Comparison of ENCODE assay signal across 1 cellular context in the genomic region with DNA sequence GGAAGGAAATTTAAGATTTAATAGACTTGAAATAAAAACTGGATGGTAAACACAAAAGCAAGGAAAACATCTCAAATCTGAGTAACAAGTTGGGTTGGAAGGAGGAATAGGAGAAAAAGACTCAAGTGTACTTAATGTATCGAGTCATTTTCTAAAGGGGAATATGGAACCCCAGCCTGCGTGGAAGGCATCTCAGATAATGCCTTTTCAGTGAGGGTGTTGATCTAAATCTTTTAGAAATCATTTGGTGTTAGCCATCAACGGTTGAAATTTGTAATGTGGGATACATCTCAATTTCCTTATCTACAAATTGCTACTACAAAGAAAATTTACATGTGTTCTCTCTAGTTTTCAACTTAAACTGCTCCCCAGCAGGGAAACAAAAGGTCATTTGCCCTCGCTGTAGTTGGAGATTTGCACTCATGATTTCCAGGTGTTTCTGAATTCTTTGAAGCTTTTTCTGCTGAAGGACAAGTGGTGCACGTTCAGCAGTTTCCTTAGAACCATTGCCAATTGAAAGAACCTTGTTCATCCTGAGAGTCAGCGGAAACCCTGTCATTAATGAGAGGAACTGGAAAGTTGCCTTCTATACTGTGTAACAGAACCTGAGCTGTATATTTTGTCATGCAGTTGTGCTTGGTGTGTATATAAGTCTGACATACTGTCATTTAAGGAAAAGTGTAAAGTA.
TF ChIP-seq lines count a peak whose summit lies in the region.

No MANE protein-coding gene starts in this region.

TF ChIP-seq in GM23338, 12 proteins besides CTCF, POLR2A, EP300 and RAD21 (continued from another document):
- TF ChIP-seq STAT1 (IDR thresholded peaks at IDR 0.05; ENCODE audit: unreplicated experiment) (no peak), CREB1 (CRISPR knock-in tag; IDR thresholded peaks at IDR 0.05; ENCODE audit: low read depth) (no peak), EZH2phosphoT487 (IDR thresholded peaks at IDR 0.05; ENCODE audit: unreplicated experiment) (no peak)
TF ChIP-seq in GM23338: peak in this region for 0.
